Comparison of ENCODE assay signal across 13 cellular contexts in the genomic region with DNA sequence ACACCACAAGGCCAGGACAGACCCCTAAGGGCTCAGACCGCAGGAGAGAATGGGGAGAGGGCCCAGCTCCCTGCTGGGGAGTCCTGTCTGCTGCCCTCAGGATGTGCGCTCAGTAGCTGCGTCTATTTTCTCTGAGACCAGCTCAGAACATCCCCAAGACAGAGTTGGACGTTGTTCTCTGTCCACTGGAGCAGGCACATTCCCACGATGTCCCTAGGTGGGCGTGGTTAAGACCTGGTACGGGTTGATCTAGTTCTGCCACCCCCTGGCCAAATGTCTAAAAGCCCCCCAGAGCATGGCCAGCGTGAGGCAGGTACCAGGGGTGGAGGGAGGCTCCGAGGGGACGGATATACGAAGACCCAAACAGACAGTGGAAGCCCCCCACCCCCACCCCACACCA. TPM values are rescaled to one million over a fixed set of nuclear protein-coding genes. Genes with fewer than 3 reads are reported as not detected.
A peak's percentile ranks its signal among the peaks of the same experiment; 100 is the strongest.
DNase-seq lines count a peak whose midpoint lies in the region; ATAC-seq, FAIRE-seq and TF ChIP-seq lines count a peak whose summit lies in the region.
"Had no signal": no experiment of that assay in that cellular context is flagged by ENCODE, and none has a peak within 500 bp of the region (broad histone marks: within the 10 kb centered on the region; RNA-seq: fewer than 3 reads in every experiment).

No MANE protein-coding gene starts in this region.

- DNase-seq in mammary epithelial cell: no peak
- DNase-seq in MCF 10A (ENCODE audit: unreplicated experiment): no peak
- DNase-seq in HT-29 (ENCODE audit: low spot score): peak; percentile 89
- DNase-seq in astrocyte (ENCODE audit: low read depth): no peak
- DNase-seq in smooth muscle cell (lab: John Stamatoyannopoulos, UW; ENCODE audit: unreplicated experiment): no peak
- DNase-seq in NCI-H1694 treated with DMSO at 0.1 percent for 48 hours (lab: John Stamatoyannopoulos, UW): no peak

- H2AFZ ChIP-seq in mammary epithelial cell (ENCODE audit: low read depth, low read length) (peak overlapping the region; percentile 75), astrocyte (ENCODE audit: low read depth, low read length) (no peak overlapping the region), smooth muscle cell (ENCODE audit: low read depth) (no peak overlapping the region)

- dilution Hi-C loops in mammary epithelial cell (cut with HindIII; ENCODE audit: low sequenced_read_pairs): no loop called here

- ATAC-seq in GM19463 (IDR thresholded peaks at IDR 0.05; ENCODE audit: unreplicated experiment): no peak
- ATAC-seq in HG02678 (IDR thresholded peaks at IDR 0.05; ENCODE audit: unreplicated experiment): no peak

- intact Hi-C loops in mammary epithelial cell (cut with micrococcal nuclease) (loop anchor here (5.0 to 10.0 kb wide), 3 partner anchors 45 to 553 kb away; partner anchors contain the start of gene VAC14), MCF 10A (cut with micrococcal nuclease) (loop anchor here (1.0 kb wide), 1 partner anchor 142 kb away; no protein-coding TSS in a partner anchor)

- H3K36me3 ChIP-seq in mammary epithelial cell (ENCODE audit: insufficient read depth, low read length): no peaks in the 10 kb centered on the region
- H3K36me3 ChIP-seq in astrocyte (ENCODE audit: insufficient read depth, low read length): no peaks in the 10 kb centered on the region
- no peaks in the 10 kb centered on the region for H3K36me3 ChIP-seq in smooth muscle cell (ENCODE audit: low read depth)
- H3K36me3 ChIP-seq: adrenal gland, colonic mucosa, tibial artery had no signal

- no peak overlapping the region for H3K27ac Mint-ChIP-seq in MCF 10A (ENCODE audit: low read depth, unreplicated experiment)
- H3K27ac Mint-ChIP-seq in astrocyte (ENCODE audit: unreplicated experiment): no peak overlapping the region
- H3K27ac Mint-ChIP-seq: activated T-cell treated with anti-CD3 and anti-CD28 coated beads, Interleukin-2, amount 50 U/mL, for 72 hours; CD14-positive monocyte had no signal

- H3K9me3 ChIP-seq in mammary epithelial cell (replicated peaks; ENCODE audit: insufficient read depth, low read length) (no peaks in the 10 kb centered on the region), astrocyte (ENCODE audit: insufficient read depth, low read depth, low read length) (no peaks in the 10 kb centered on the region), smooth muscle cell (replicated peaks; ENCODE audit: low read depth) (no peaks in the 10 kb centered on the region)
- H3K9me3 ChIP-seq: adrenal gland, colonic mucosa, tibial artery had no signal

- H3K79me2 ChIP-seq in mammary epithelial cell (ENCODE audit: insufficient read depth, low read length) (no peaks in the 10 kb centered on the region), astrocyte (ENCODE audit: insufficient read depth, low read length) (no peaks in the 10 kb centered on the region), smooth muscle cell (ENCODE audit: low read depth) (no peaks in the 10 kb centered on the region)

- no peaks in the 10 kb centered on the region for H4K20me1 ChIP-seq in mammary epithelial cell (ENCODE audit: insufficient read depth, low read length)
- no peaks in the 10 kb centered on the region for H4K20me1 ChIP-seq in astrocyte (ENCODE audit: insufficient read depth, low read length)
- H4K20me1 ChIP-seq in smooth muscle cell (ENCODE audit: low read depth): no peaks in the 10 kb centered on the region

- BruUV-seq in mammary epithelial cell (replicated peaks; lab: Mats Ljungman, UMichigan) (no TSS peak), MCF 10A (replicated peaks; lab: Mats Ljungman, UMichigan) (no TSS peak)

- H3K4me1 ChIP-seq in mammary epithelial cell (ENCODE audit: insufficient read depth, low read length): peaks cover 31% of the 10 kb centered on the region
- peaks cover 28% of the 10 kb centered on the region for H3K4me1 ChIP-seq in astrocyte (ENCODE audit: insufficient read depth, low read length)
- H3K4me1 ChIP-seq in smooth muscle cell (ENCODE audit: low read depth): no peaks in the 10 kb centered on the region
- H3K4me1 ChIP-seq: colonic mucosa had no signal

- H3K36me3 Mint-ChIP-seq in MCF 10A (ENCODE audit: insufficient read depth, unreplicated experiment) (no peaks in the 10 kb centered on the region), astrocyte (ENCODE audit: low read depth, unreplicated experiment) (no peaks in the 10 kb centered on the region)
- H3K36me3 Mint-ChIP-seq: CD14-positive monocyte had no signal

- H3K27me3 Mint-ChIP-seq in MCF 10A (ENCODE audit: insufficient read depth, unreplicated experiment): peaks cover 12% of the 10 kb centered on the region
- peaks cover 34% of the 10 kb centered on the region for H3K27me3 Mint-ChIP-seq in astrocyte (ENCODE audit: low read depth, unreplicated experiment)

- no peaks in the 10 kb centered on the region for H3K9me3 Mint-ChIP-seq in MCF 10A (ENCODE audit: unreplicated experiment)
- peaks cover 2% of the 10 kb centered on the region for H3K9me3 Mint-ChIP-seq in astrocyte (ENCODE audit: unreplicated experiment)
- H3K9me3 Mint-ChIP-seq: activated T-cell treated with anti-CD3 and anti-CD28 coated beads, Interleukin-2, amount 50 U/mL, for 72 hours had no signal

- H3K4me3 ChIP-seq in mammary epithelial cell (replicated peaks in 1 of 3; ENCODE audit: insufficient read depth in 1 of 3, low read depth in 2 of 3, low read length in 3 of 3): no peak overlapping the region
- no peak overlapping the region for H3K4me3 ChIP-seq in astrocyte (ENCODE audit: insufficient read depth, low read depth, low read length)
- no peak overlapping the region for H3K4me3 ChIP-seq in smooth muscle cell
- H3K4me3 ChIP-seq: colonic mucosa had no signal

- peaks cover 12% of the 10 kb centered on the region for H3K4me1 Mint-ChIP-seq in MCF 10A (ENCODE audit: insufficient read depth, unreplicated experiment)
- peaks cover 13% of the 10 kb centered on the region for H3K4me1 Mint-ChIP-seq in astrocyte (ENCODE audit: low read depth, unreplicated experiment)

- CTCF ChIA-PET in mammary epithelial cell (lab: Charles Lee; ENCODE audit: low non-redundant PET): interaction anchor here (0.6 kb wide), 1 partner anchor 142 kb away, joined by 8 read pairs; no protein-coding TSS in a partner anchor
- CTCF ChIA-PET in MCF 10A (lab: Yijun Ruan, JAX): interaction anchor here (0.6 to 3.8 kb wide), 25 partner anchors 9 to 614 kb away, joined by 3 to 36 read pairs (median 3); partner anchors contain the start of gene VAC14

- H3K4me3 Mint-ChIP-seq in MCF 10A (ENCODE audit: unreplicated experiment) (no peak overlapping the region), astrocyte (ENCODE audit: unreplicated experiment) (no peak overlapping the region)

- H3K27ac ChIP-seq in mammary epithelial cell (ENCODE audit: insufficient read depth, low read depth, low read length): no peak overlapping the region
- H3K27ac ChIP-seq in astrocyte (ENCODE audit: low read depth, low read length): no peak overlapping the region
- no peak overlapping the region for H3K27ac ChIP-seq in smooth muscle cell (ENCODE audit: low read depth)
- H3K27ac ChIP-seq: adrenal gland, colonic mucosa, tibial artery had no signal

- H3F3A ChIP-seq in smooth muscle cell (ENCODE audit: low read depth): no peaks in the 10 kb centered on the region

- FAIRE-seq in astrocyte (lab: Jason Lieb, UNC): no peak

- WGBS in mammary epithelial cell (ENCODE audit: low coverage, missing lambda C conversion rate): 65% methylated on average over 5 of the region's 11 CpGs
- 47% methylated on average over 11 of the region's 11 CpGs for WGBS in smooth muscle cell (ENCODE audit: low lambda C conversion rate)

- in situ Hi-C loops in mammary epithelial cell (cut with MboI; ENCODE audit: low sequenced_read_pairs in 2 of 2): loop anchor here in 1 of 2 donors (25.0 kb wide), 1 partner anchor 570 kb away; no protein-coding TSS in a partner anchor

- TF ChIP-seq CTCF in mammary epithelial cell (conservative IDR thresholded peaks at IDR 0.05 in 1 of 2, IDR thresholded peaks at IDR 0.05 in 1 of 2; ENCODE audit: extremely low read depth in 1 of 2, insufficient read depth in 1 of 2, low read depth in 1 of 2, low read length in 2 of 2) (no peak), MCF 10A (IDR thresholded peaks at IDR 0.05; ENCODE audit: unreplicated experiment) (no peak), astrocyte (IDR thresholded peaks at IDR 0.05; ENCODE audit: insufficient read depth, low read depth, low read length) (no peak), smooth muscle cell (IDR thresholded peaks at IDR 0.05; ENCODE audit: borderline replicate concordance, insufficient read depth, poor library complexity, severe bottlenecking) (no peak)

- H3K27me3 ChIP-seq in mammary epithelial cell (ENCODE audit: insufficient read depth, low read length) (no peaks in the 10 kb centered on the region), astrocyte (ENCODE audit: insufficient read depth, low read length) (peaks cover 11% of the 10 kb centered on the region), smooth muscle cell (ENCODE audit: low read depth) (peaks cover 11% of the 10 kb centered on the region)
- H3K27me3 ChIP-seq: adrenal gland, colonic mucosa had no signal

- POLR2A ChIA-PET in MCF 10A (lab: Yijun Ruan, JAX): no interaction called here

- H3K9ac ChIP-seq in mammary epithelial cell (ENCODE audit: insufficient read depth, low read length): no peak overlapping the region
- no peak overlapping the region for H3K9ac ChIP-seq in astrocyte (ENCODE audit: low read length)
- H3K9ac ChIP-seq in smooth muscle cell (ENCODE audit: low read depth): no peak overlapping the region

- no peak overlapping the region for H3K4me2 ChIP-seq in mammary epithelial cell (ENCODE audit: insufficient read depth, low read depth, low read length)
- peak overlapping the region; percentile 84 for H3K4me2 ChIP-seq in astrocyte (ENCODE audit: low read length)
- H3K4me2 ChIP-seq in smooth muscle cell: peak overlapping the region; percentile 82

RNA-seq across cellular contexts. Expression of gene CALB2, which starts 0.8 kb away (rescaled TPM):
- 10 to 100 TPM in 1 of 2 donors, 1 to 10 TPM in 1; 1.5 to 16.7 TPM for total RNA-seq in mammary epithelial cell
- polyA plus RNA-seq in mammary epithelial cell: 2.6 TPM
- not detected for polyA minus RNA-seq in mammary epithelial cell
- 0.23 TPM in 1 of 2 replicates, not detected in the other for total RNA-seq in MCF 10A (2022)
- 62.7 and 68.8 TPM in 2 replicates for total RNA-seq in HT-29 (2014; rRNA removed; shearing (Covaris generic))
- 4.2 TPM in 2 replicates for total RNA-seq in astrocyte
- total RNA-seq in smooth muscle cell: 23.6 and 30.2 TPM in 2 replicates
- polyA plus RNA-seq in smooth muscle cell: 56.1 and 60.7 TPM in 2 replicates
- total RNA-seq: activated T-cell treated with anti-CD3 and anti-CD28 coated beads, Interleukin-2, amount 50 U/mL, for 72 hours had no signal
- polyA plus RNA-seq: CD14-positive monocyte had no signal
